14 cellular contexts compared by ENCODE assay signal in genomic region chr1:227944066-227944930, GRCh38. TPM values are rescaled to one million over a fixed set of nuclear protein-coding genes. Genes with fewer than 3 reads are reported as not detected.
A peak's percentile ranks its signal among the peaks of the same experiment; 100 is the strongest.
DNase-seq lines count a peak whose midpoint lies in the region; ATAC-seq and TF ChIP-seq lines count a peak whose summit lies in the region.
"Had no signal": no experiment of that assay in that cellular context is flagged by ENCODE, and none has a peak within 500 bp of the region (broad histone marks: within the 10 kb centered on the region; RNA-seq: fewer than 3 reads in every experiment).

No MANE protein-coding gene starts in this region.

- peaks cover 21 to 29% of the 10 kb centered on the region in 2 donors for H3K4me1 ChIP-seq in thyroid gland

- no peaks in the 10 kb centered on the region for H3K36me3 ChIP-seq in thyroid gland
- H3K36me3 ChIP-seq: cardiac muscle cell, upper lobe of left lung had no signal

- 78 to 80% methylated on average over 23 to 24 of the region's 24 CpGs for WGBS in thyroid gland, 2 donors

- no peak for ATAC-seq in activated CD8-positive, alpha-beta memory T cell treated with anti-CD3 and anti-CD28 coated beads, Interleukin-2, amount 10 ng/mL, durations not matched to agents 7 days and 5 days
- ATAC-seq in GM18519 (IDR thresholded peaks at IDR 0.05; ENCODE audit: low FRiP score, unreplicated experiment): no peak

- TF ChIP-seq POLR2A in thyroid gland (IDR thresholded peaks at IDR 0.05): no peak

- peak; percentile 23 for DNase-seq in activated CD8-positive, alpha-beta memory T cell treated with anti-CD3 and anti-CD28 coated beads, Interleukin-2, amount 10 ng/mL, durations not matched to agents 7 days and 5 days
- DNase-seq in activated CD8-positive, alpha-beta memory T cell treated with anti-CD3 and anti-CD28 coated beads, Interleukin-2, amount 50 U/mL, for 4 hours: no peak
- DNase-seq in fibroblast of the aortic adventitia (ENCODE audit: low read depth): peak; percentile 31
- peak; percentile 3 for DNase-seq in midbrain (lab: John Stamatoyannopoulos, UW)
- DNase-seq in thyroid gland: no peak
- no peak for DNase-seq in cortex of kidney (lab: John Stamatoyannopoulos, UW)
- DNase-seq in activated naive CD4-positive, alpha-beta T cell treated with anti-CD3 and anti-CD28 coated beads, Interleukin-2, amount 10 ng/mL, durations not matched to agents 7 days and 5 days: no peak
- DNase-seq: Calu3, NCI-H774 had no signal

- no peak for TF ChIP-seq CTCF in fibroblast of the aortic adventitia (IDR thresholded peaks at IDR 0.05; ENCODE audit: insufficient read depth, low read length)
- no peak for TF ChIP-seq CTCF in thyroid gland (IDR thresholded peaks at IDR 0.05)

- H3K9me3 Mint-ChIP-seq in activated CD8-positive, alpha-beta memory T cell treated with anti-CD3 and anti-CD28 coated beads, Interleukin-2, amount 10 ng/mL, durations not matched to agents 7 days and 5 days (ENCODE audit: low read depth): no peaks in the 10 kb centered on the region
- no peaks in the 10 kb centered on the region for H3K9me3 Mint-ChIP-seq in activated naive CD4-positive, alpha-beta T cell treated with anti-CD3 and anti-CD28 coated beads, Interleukin-2, amount 10 ng/mL, durations not matched to agents 7 days and 5 days
- H3K9me3 Mint-ChIP-seq: activated T-helper 2 cell treated with anti-CD3 and anti-CD28 coated beads, Interferon-gamma antibody, Interleukin-2, Interleukin-4, amounts not matched to agents 10 μg/mL and 5 μg/mL and 100 μg/mL, durations not matched to agents 14 hours and 24 hours and 36 hours had no signal

- CTCF ChIA-PET in activated CD8-positive, alpha-beta memory T cell treated with anti-CD3 and anti-CD28 coated beads, Interleukin-2, amount 10 ng/mL, durations not matched to agents 7 days and 5 days (lab: Charles Lee): interaction anchor here (2.3 kb wide), 1 partner anchor 182 kb away, joined by 11 read pairs; no protein-coding TSS in a partner anchor
- CTCF ChIA-PET in activated naive CD4-positive, alpha-beta T cell treated with anti-CD3 and anti-CD28 coated beads, Interleukin-2, amount 10 ng/mL, durations not matched to agents 7 days and 5 days (lab: Charles Lee): no interaction called here

- H3K9me3 ChIP-seq in thyroid gland: no peaks in the 10 kb centered on the region
- H3K9me3 ChIP-seq: upper lobe of left lung had no signal

- peaks cover 10% of the 10 kb centered on the region for H3K4me1 Mint-ChIP-seq in activated CD8-positive, alpha-beta memory T cell treated with anti-CD3 and anti-CD28 coated beads, Interleukin-2, amount 10 ng/mL, durations not matched to agents 7 days and 5 days
- H3K4me1 Mint-ChIP-seq in activated naive CD4-positive, alpha-beta T cell treated with anti-CD3 and anti-CD28 coated beads, Interleukin-2, amount 10 ng/mL, durations not matched to agents 7 days and 5 days: peaks cover 15% of the 10 kb centered on the region

- peaks cover 23% of the 10 kb centered on the region for H3K27me3 Mint-ChIP-seq in activated CD8-positive, alpha-beta memory T cell treated with anti-CD3 and anti-CD28 coated beads, Interleukin-2, amount 10 ng/mL, durations not matched to agents 7 days and 5 days
- H3K27me3 Mint-ChIP-seq in activated naive CD4-positive, alpha-beta T cell treated with anti-CD3 and anti-CD28 coated beads, Interleukin-2, amount 10 ng/mL, durations not matched to agents 7 days and 5 days: peaks cover 63% of the 10 kb centered on the region

- peak overlapping the region; percentile 58 to 82 (median 78) for H3K27ac ChIP-seq in thyroid gland
- H3K27ac ChIP-seq: cardiac muscle cell had no signal

- H3K36me3 Mint-ChIP-seq in activated CD8-positive, alpha-beta memory T cell treated with anti-CD3 and anti-CD28 coated beads, Interleukin-2, amount 10 ng/mL, durations not matched to agents 7 days and 5 days: no peaks in the 10 kb centered on the region
- no peaks in the 10 kb centered on the region for H3K36me3 Mint-ChIP-seq in activated naive CD4-positive, alpha-beta T cell treated with anti-CD3 and anti-CD28 coated beads, Interleukin-2, amount 10 ng/mL, durations not matched to agents 7 days and 5 days

- H3K27me3 ChIP-seq in thyroid gland: no peaks in the 10 kb centered on the region

- H3K27ac Mint-ChIP-seq in activated CD8-positive, alpha-beta memory T cell treated with anti-CD3 and anti-CD28 coated beads, Interleukin-2, amount 10 ng/mL, durations not matched to agents 7 days and 5 days: no peak overlapping the region
- H3K27ac Mint-ChIP-seq in activated naive CD4-positive, alpha-beta T cell treated with anti-CD3 and anti-CD28 coated beads, Interleukin-2, amount 10 ng/mL, durations not matched to agents 7 days and 5 days: no peak overlapping the region
- H3K27ac Mint-ChIP-seq: activated T-helper 2 cell treated with anti-CD3 and anti-CD28 coated beads, Interferon-gamma antibody, Interleukin-2, Interleukin-4, amounts not matched to agents 10 μg/mL and 5 μg/mL and 100 μg/mL, durations not matched to agents 14 hours and 24 hours and 36 hours had no signal

- no peak overlapping the region for H3K4me3 Mint-ChIP-seq in activated CD8-positive, alpha-beta memory T cell treated with anti-CD3 and anti-CD28 coated beads, Interleukin-2, amount 10 ng/mL, durations not matched to agents 7 days and 5 days
- H3K4me3 Mint-ChIP-seq in activated naive CD4-positive, alpha-beta T cell treated with anti-CD3 and anti-CD28 coated beads, Interleukin-2, amount 10 ng/mL, durations not matched to agents 7 days and 5 days: no peak overlapping the region

- intact Hi-C loops in thyroid gland (cut with DNase I): no loop called here

- H3K4me3 ChIP-seq in fibroblast of the aortic adventitia (ENCODE audit: low read depth, low read length): no peak overlapping the region
- no peak overlapping the region for H3K4me3 ChIP-seq in thyroid gland (replicated peaks in 1 of 3)
- H3K4me3 ChIP-seq: cardiac muscle cell, upper lobe of left lung had no signal

RNA-seq across cellular contexts. Expression of gene WNT9A, which starts 3.4 kb away (rescaled TPM):
- under 1 TPM; 0.30 to 0.50 TPM for total RNA-seq in activated CD8-positive, alpha-beta memory T cell treated with anti-CD3 and anti-CD28 coated beads, Interleukin-2, amount 10 ng/mL, durations not matched to agents 7 days and 5 days
- total RNA-seq in fibroblast of the aortic adventitia (ENCODE audit: low replicate concordance) (0.41 and 0.99 TPM in 2 replicates), thyroid gland (1 to 10 TPM; 2.5 to 4.3 (median 3.4) TPM)
- total RNA-seq: SK-MEL-5 had no signal

Comparison
In these comparisons a context has a peak if more than half of its experiments do, and no peak if none do; other contexts are left out.
1. DNase-seq: peak in activated CD8-positive, alpha-beta memory T cell treated with anti-CD3 and anti-CD28 coated beads, Interleukin-2, amount 10 ng/mL, durations not matched to agents 7 days and 5 days (single experiment), fibroblast of the aortic adventitia (single experiment) and midbrain (single experiment); none in activated CD8-positive, alpha-beta memory T cell treated with anti-CD3 and anti-CD28 coated beads, Interleukin-2, amount 50 U/mL, for 4 hours (single experiment), thyroid gland (0 of 2), cortex of kidney (single experiment) and activated naive CD4-positive, alpha-beta T cell treated with anti-CD3 and anti-CD28 coated beads, Interleukin-2, amount 10 ng/mL, durations not matched to agents 7 days and 5 days (single experiment).